8 cellular contexts compared by ENCODE assay signal in genomic region chr5:61658592-61659008, GRCh38.
DNase-seq lines count a peak whose midpoint lies in the region; ATAC-seq and TF ChIP-seq lines count a peak whose summit lies in the region.

No MANE protein-coding gene starts in this region.

- POLR2A ChIA-PET in HEK293T (lab: Yijun Ruan, JAX): interaction anchor here (0.6 kb wide), 1 partner anchor 115 kb away, joined by 3 read pairs; no protein-coding TSS in a partner anchor

- H3K4me3 ChIP-seq in GM06990 (replicated peaks; ENCODE audit: low read depth, low read length): no peak overlapping the region

- peak; percentile 91 for TF ChIP-seq CTCF in GM06990 (IDR thresholded peaks at IDR 0.05; ENCODE audit: insufficient read depth, low read length, poor library complexity, severe bottlenecking)

- CTCF ChIA-PET in HEK293T (lab: Yijun Ruan, JAX): interaction anchor here (0.7 to 1.4 kb wide), 11 partner anchors 8 to 297 kb away, joined by 3 to 10 read pairs (median 3); no protein-coding TSS in a partner anchor

- H3K36me3 ChIP-seq in GM06990 (ENCODE audit: control insufficient read depth, insufficient read depth, low read length): no peaks in the 10 kb centered on the region

- no peaks in the 10 kb centered on the region; the same call in 1 of the 2 replicates for H3K27me3 ChIP-seq in GM06990 (replicated peaks; ENCODE audit: control insufficient read depth, insufficient read depth, low read length)

- DNase-seq in GM06990 (ENCODE audit: extremely low read depth, insufficient read length) (peak; percentile 30), HEK293T (ENCODE audit: extremely low spot score) (peak; percentile 84), NCI-H1092 (lab: John Stamatoyannopoulos, UW) (peak; percentile 33), SW480 (ENCODE audit: low spot score) (peak; percentile 50), amygdala (lab: John Stamatoyannopoulos, UW) (peak in 49 of 56 donors; percentile 18 to 86 (median 57)), hepatic stellate cell (ENCODE audit: low spot score) (peak; percentile 57), sciatic nerve (ENCODE audit: low spot score) (peak; percentile 94)

- ATAC-seq in sciatic nerve (peak; percentile 84), HG03520 (IDR thresholded peaks at IDR 0.05; ENCODE audit: unreplicated experiment) (no peak)

- intact Hi-C loops in sciatic nerve (cut with DNase I): loop anchor here (10.0 kb wide), 1 partner anchor 324 kb away; the partner anchor contains the start of gene ZSWIM6

TF ChIP-seq in HEK293T, 16 proteins besides CTCF, POLR2A, EP300 and RAD21:
- TF ChIP-seq FOXM1 (IDR thresholded peaks at IDR 0.05; ENCODE audit: borderline replicate concordance) (no peak), BHLHE40 (IDR thresholded peaks at IDR 0.05; ENCODE audit: borderline replicate concordance) (no peak)
- TF ChIP-seq, protein P1, sequence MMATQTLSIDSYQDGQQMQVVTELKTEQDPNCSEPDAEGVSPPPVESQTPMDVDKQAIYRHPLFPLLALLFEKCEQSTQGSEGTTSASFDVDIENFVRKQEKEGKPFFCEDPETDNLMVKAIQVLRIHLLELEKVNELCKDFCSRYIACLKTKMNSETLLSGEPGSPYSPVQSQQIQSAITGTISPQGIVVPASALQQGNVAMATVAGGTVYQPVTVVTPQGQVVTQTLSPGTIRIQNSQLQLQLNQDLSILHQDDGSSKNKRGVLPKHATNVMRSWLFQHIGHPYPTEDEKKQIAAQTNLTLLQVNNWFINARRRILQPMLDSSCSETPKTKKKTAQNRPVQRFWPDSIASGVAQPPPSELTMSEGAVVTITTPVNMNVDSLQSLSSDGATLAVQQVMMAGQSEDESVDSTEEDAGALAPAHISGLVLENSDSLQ (IDR thresholded peaks at IDR 0.05): 0 out of 2 replicates have a peak, but pooled peaks have one; percentile 7

Comparison
In these comparisons a context has a peak if more than half of its experiments do, and no peak if none do; other contexts are left out.
1. DNase-seq: peak in every context shown above with its lines; median percentile 94 in sciatic nerve; 84 in HEK293T; 57 in amygdala; 57 in hepatic stellate cell; 50 in SW480; 33 in NCI-H1092; 30 in GM06990.